In genomic region chr10:1773204-1773603, GRCh38 we compare ENCODE assay signal across 2 cellular contexts. TPM values are rescaled to one million over a fixed set of nuclear protein-coding genes. Genes with fewer than 3 reads are reported as not detected.
"Had no signal": no experiment of that assay in that cellular context is flagged by ENCODE, and none has a peak within 500 bp of the region (broad histone marks: within the 10 kb centered on the region; RNA-seq: fewer than 3 reads in every experiment).

No MANE protein-coding gene starts in this region.

RNA-seq across cellular contexts. Expression of gene ADARB2, which starts 35.9 kb away (rescaled TPM):
- total RNA-seq: naive thymus-derived CD8-positive, alpha-beta T cell; natural killer cell treated with Interleukin-12 subunit alpha and Interleukin-12 subunit beta and Interleukin-15 and Interleukin-18, amount 100 ng/mL, for 72 hours had no signal
- polyA plus RNA-seq: naive thymus-derived CD8-positive, alpha-beta T cell had no signal
